In genomic region chr3:124816206-124816605, GRCh38 we compare ENCODE assay signal across 13 cellular contexts.
A peak's percentile ranks its signal among the peaks of the same experiment; 100 is the strongest.
DNase-seq lines count a peak whose midpoint lies in the region; ATAC-seq and TF ChIP-seq lines count a peak whose summit lies in the region.
"Had no signal": no experiment of that assay in that cellular context is flagged by ENCODE, and none has a peak within 500 bp of the region (broad histone marks: within the 10 kb centered on the region; RNA-seq: fewer than 3 reads in every experiment).

No MANE protein-coding gene starts in this region.

- H3K79me2 ChIP-seq in PC-9 (ENCODE audit: low read depth), result peaks cover 14% of the 10 kb centered on the region; the same call in 1 of the 2 replicates

- H2AFZ ChIP-seq in PC-9, result no peak overlapping the region

- no peaks in the 10 kb centered on the region for H3K4me1 Mint-ChIP-seq in activated T-helper 17 cell treated with anti-CD3 and anti-CD28 coated beads, Interleukin-2, amount 50 U/mL, for 72 hours

- no peaks in the 10 kb centered on the region for H3K9me2 ChIP-seq in PC-9 (ENCODE audit: insufficient read depth)

- no peak overlapping the region for H3K4me3 Mint-ChIP-seq in activated T-helper 17 cell treated with anti-CD3 and anti-CD28 coated beads, Interleukin-2, amount 50 U/mL, for 72 hours

- no peaks in the 10 kb centered on the region; a peak in 1 of 22 replicates for H4K20me1 ChIP-seq in BLaER1 treated with 17β-estradiol and CSF1 and Interleukin-3, amounts not matched to agents 10 nM and 100 nM
- no peaks in the 10 kb centered on the region for H4K20me1 ChIP-seq in PC-9 (ENCODE audit: insufficient read depth)
- H4K20me1 ChIP-seq: BLaER1 had no signal

- no peaks in the 10 kb centered on the region for H3K9me3 Mint-ChIP-seq in activated T-helper 17 cell treated with anti-CD3 and anti-CD28 coated beads, Interleukin-2, amount 50 U/mL, for 72 hours

- peaks cover 18% of the 10 kb centered on the region for H3K27me3 Mint-ChIP-seq in activated T-helper 17 cell treated with anti-CD3 and anti-CD28 coated beads, Interleukin-2, amount 50 U/mL, for 72 hours

- peaks cover 13 to 36% (median 25%) of the 10 kb centered on the region in 10 experiments; a peak in 18 of 20 replicates for H3K4me1 ChIP-seq in BLaER1 treated with 17β-estradiol and CSF1 and Interleukin-3, amounts not matched to agents 10 nM and 100 nM
- peaks cover 52% of the 10 kb centered on the region for H3K4me1 ChIP-seq in PC-9 (replicated peaks; ENCODE audit: insufficient read depth)
- peaks cover 3 to 23% of the 10 kb centered on the region in 2 donors for H3K4me1 ChIP-seq in esophagus (ENCODE audit: control insufficient read depth in 2 of 2, insufficient read depth in 2 of 2, low read length in 1 of 2)

- CTCF ChIA-PET in PC-9 (lab: Charles Lee), result interaction anchor here (0.5 kb wide), 1 partner anchor 61 kb away, joined by 6 read pairs; no protein-coding TSS in a partner anchor

- H3K4me2 ChIP-seq in BLaER1 treated with 17β-estradiol and CSF1 and Interleukin-3, amounts not matched to agents 10 nM and 100 nM, result peak overlapping the region in 6 of 11 experiments; percentile 12 to 78 (median 56); a peak in 11 of 22 replicates
- H3K4me2 ChIP-seq in PC-9, result peak overlapping the region; percentile 55
- H3K4me2 ChIP-seq: BLaER1 had no signal

- no peaks in the 10 kb centered on the region for H3K9me3 ChIP-seq in BLaER1 treated with 17β-estradiol and CSF1 and Interleukin-3, amounts not matched to agents 10 nM and 100 nM (replicated peaks in 1 of 11)
- H3K9me3 ChIP-seq in PC-9 (ENCODE audit: insufficient read depth, low read depth) (0 out of 2 replicates have a peak, but pooled peaks cover 3% of the 10 kb centered on the region), esophagus (ENCODE audit: control insufficient read depth in 2 of 2, insufficient read depth in 1 of 2, low read depth in 1 of 2, low read length in 1 of 2) (no peaks in the 10 kb centered on the region)
- H3K9me3 ChIP-seq: BLaER1, HAP-1 had no signal

- H3K27me3 ChIP-seq in BLaER1 treated with 17β-estradiol and CSF1 and Interleukin-3, amounts not matched to agents 10 nM and 100 nM, result no peaks in the 10 kb centered on the region
- H3K27me3 ChIP-seq in PC-9 (ENCODE audit: insufficient read depth, low read depth), result no peaks in the 10 kb centered on the region
- H3K27me3 ChIP-seq in esophagus (ENCODE audit: control insufficient read depth in 1 of 2, insufficient read depth in 2 of 2, low read length in 2 of 2), result no peaks in the 10 kb centered on the region
- H3K27me3 ChIP-seq: BLaER1 had no signal

- H3K27ac Mint-ChIP-seq in activated T-helper 17 cell treated with anti-CD3 and anti-CD28 coated beads, Interleukin-2, amount 50 U/mL, for 72 hours, result no peak overlapping the region

- peak in 1 of 2 experiments; percentile 62 for DNase-seq in PC-9
- DNase-seq in UCSD-AML1 (lab: John Stamatoyannopoulos, UW; ENCODE audit: unreplicated experiment), result no peak
- DNase-seq in NCI-H1092 (lab: John Stamatoyannopoulos, UW), result no peak
- DNase-seq: NCI-H1436, NCI-H2029 treated with DMSO at 0.1 percent for 48 hours, NCI-H774 had no signal

- TF ChIP-seq CTCF in PC-9 (conservative IDR thresholded peaks at IDR 0.05), result no peak

- no peak for ATAC-seq in HG03108 (IDR thresholded peaks at IDR 0.05; ENCODE audit: unreplicated experiment)
- ATAC-seq in activated T-helper 17 cell treated with anti-CD3 and anti-CD28 coated beads, Interleukin-2, amount 50 U/mL, for 72 hours (replicated peaks), result no peak

- peaks cover 0 to 47% (median 0%) of the 10 kb centered on the region in 11 experiments; a peak in 6 of 22 replicates for H3K36me3 ChIP-seq in BLaER1 treated with 17β-estradiol and CSF1 and Interleukin-3, amounts not matched to agents 10 nM and 100 nM
- H3K36me3 ChIP-seq in PC-9 (ENCODE audit: low read depth) (peaks cover 18% of the 10 kb centered on the region), esophagus (ENCODE audit: control insufficient read depth in 2 of 2, insufficient read depth in 2 of 2, low read length in 1 of 2) (peaks cover 2 to 5% of the 10 kb centered on the region in 2 donors)
- H3K36me3 ChIP-seq: BLaER1 had no signal

- WGBS in esophagus, 2 donors, result 74 to 85% methylated on average over 4 of the region's 4 CpGs

- POLR2A ChIA-PET in PC-9 (lab: Charles Lee; ENCODE audit: unreplicated experiment), result no interaction called here

- intact Hi-C loops in PC-9 (cut with micrococcal nuclease; ENCODE audit: unreplicated experiment), result no loop called here

- H3K9ac ChIP-seq in BLaER1 treated with 17β-estradiol and CSF1 and Interleukin-3, amounts not matched to agents 10 nM and 100 nM, result no peak overlapping the region
- H3K9ac ChIP-seq: BLaER1 had no signal

- H3K27ac ChIP-seq in BLaER1 treated with 17β-estradiol and CSF1 and Interleukin-3, amounts not matched to agents 10 nM and 100 nM, result no peak overlapping the region
- peak overlapping the region; percentile 96 for H3K27ac ChIP-seq in PC-9
- peak overlapping the region; percentile 53 to 90 for H3K27ac ChIP-seq in esophagus (ENCODE audit: low read depth in 2 of 2, low read length in 1 of 2)
- H3K27ac ChIP-seq in skin epidermis, result peak overlapping the region in 18 of 21 experiments; percentile 29 to 79 (median 72)
- H3K27ac ChIP-seq: BLaER1 had no signal

- H3F3A ChIP-seq in PC-9 (ENCODE audit: insufficient read depth, low read depth), result peaks cover 35% of the 10 kb centered on the region

- no TSS peak for BruUV-seq in PC-9 (replicated peaks; lab: Mats Ljungman, UMichigan)

- no peaks in the 10 kb centered on the region for H3K36me3 Mint-ChIP-seq in activated T-helper 17 cell treated with anti-CD3 and anti-CD28 coated beads, Interleukin-2, amount 50 U/mL, for 72 hours (ENCODE audit: low read depth)

- no peak overlapping the region for H3K4me3 ChIP-seq in BLaER1 treated with 17β-estradiol and CSF1 and Interleukin-3, amounts not matched to agents 10 nM and 100 nM
- H3K4me3 ChIP-seq in PC-9 (no peak overlapping the region), esophagus (ENCODE audit: low read depth in 1 of 2, low read length in 2 of 2) (no peak overlapping the region), skin epidermis (no peak overlapping the region)
- H3K4me3 ChIP-seq: BLaER1, HAP-1 had no signal

Comparison
In these comparisons a context has a peak if more than half of its experiments do, and no peak if none do; other contexts are left out.
1. H3K27ac ChIP-seq: peak in PC-9 (single experiment), esophagus (2 of 2) and skin epidermis (18 of 21); none in BLaER1 treated with 17β-estradiol and CSF1 and Interleukin-3, amounts not matched to agents 10 nM and 100 nM (0 of 11).